In the genomic region with DNA sequence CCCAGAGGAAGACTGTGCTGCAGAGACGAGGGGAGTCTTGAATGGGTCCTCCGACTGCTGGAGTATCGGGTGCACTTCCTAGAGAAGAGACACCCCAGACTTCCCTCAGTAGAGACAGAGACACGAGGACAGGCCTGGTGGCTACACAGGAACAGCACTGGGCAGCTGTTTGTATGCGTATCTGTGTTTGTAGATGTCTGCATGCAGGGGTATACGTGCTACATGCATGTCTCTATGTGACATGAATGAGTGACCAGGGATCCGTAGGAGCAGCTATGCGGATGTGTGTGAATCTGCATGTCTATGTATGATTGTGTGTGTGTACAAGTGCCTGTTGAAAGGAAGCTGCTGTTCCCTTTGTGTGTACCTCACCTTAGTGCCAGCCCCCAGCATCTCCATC, we compare ENCODE assay signal across 24 cellular contexts. TPM values are rescaled to one million over a fixed set of nuclear protein-coding genes. Genes with fewer than 3 reads are reported as not detected.
DNase-seq lines count a peak whose midpoint lies in the region; ATAC-seq and TF ChIP-seq lines count a peak whose summit lies in the region.
"Had no signal": no experiment of that assay in that cellular context is flagged by ENCODE, and none has a peak within 500 bp of the region (broad histone marks: within the 10 kb centered on the region; RNA-seq: fewer than 3 reads in every experiment).

No MANE protein-coding gene starts in this region.

- H3K9ac ChIP-seq in mesenchymal stem cell (ENCODE audit: low read length): no peak overlapping the region
- no peak overlapping the region for H3K9ac ChIP-seq in parathyroid adenoma
- H3K9ac ChIP-seq: BLaER1 treated with 17β-estradiol and CSF1 and Interleukin-3, amounts not matched to agents 10 nM and 100 nM had no signal

- H3K79me1 ChIP-seq in mesenchymal stem cell (replicated peaks; ENCODE audit: low read length, poor library complexity, severe bottlenecking): no peaks in the 10 kb centered on the region

- H3K14ac ChIP-seq in mesenchymal stem cell (ENCODE audit: low read length in 2 of 2): no peak overlapping the region

- H4K91ac ChIP-seq in mesenchymal stem cell (ENCODE audit: low read length): no peak overlapping the region

- H2BK5ac ChIP-seq in mesenchymal stem cell (ENCODE audit: low read depth, low read length, poor library complexity, severe bottlenecking): no peak overlapping the region

- H2BK120ac ChIP-seq in mesenchymal stem cell (ENCODE audit: low read depth, low read length): no peak overlapping the region

- intact Hi-C loops in right cardiac atrium (cut with DNase I): no loop called here

- H3K27ac ChIP-seq in cardiac muscle cell: peak overlapping the region; percentile 5
- H3K27ac ChIP-seq in right cardiac atrium (ENCODE audit: low read length): no peak overlapping the region
- no peak overlapping the region for H3K27ac ChIP-seq in mesenchymal stem cell (ENCODE audit: low read length, poor library complexity, severe bottlenecking)
- H3K27ac ChIP-seq in parathyroid adenoma: peak overlapping the region; percentile 72
- H3K27ac ChIP-seq: BLaER1 treated with 17β-estradiol and CSF1 and Interleukin-3, amounts not matched to agents 10 nM and 100 nM; HL-60 had no signal

- no peak overlapping the region for H3K4ac ChIP-seq in mesenchymal stem cell (ENCODE audit: low read depth in 1 of 2, low read length in 2 of 2)

- DNase-seq in cardiac muscle cell (ENCODE audit: low read depth in 1 of 2, low spot score in 1 of 2) (no peak), right cardiac atrium (no peak), mesenchymal stem cell (no peak), NCI-H1417 treated with DMSO at 0.1 percent for 48 hours (lab: John Stamatoyannopoulos, UW) (no peak), NCI-H69 (lab: John Stamatoyannopoulos, UW) (no peak), cerebellar nuclear complex (lab: John Stamatoyannopoulos, UW) (no peak)
- no peak for DNase-seq in activated T-cell treated with anti-CD3 and anti-CD28 coated beads, Interleukin-2, amount 50 U/mL, for 48 hours
- DNase-seq: 8988T; Caco-2; CD4-positive, alpha-beta memory T cell; HCEC 1CT; MM.1S; NCI-H1092; NCI-H2029 treated with DMSO at 0.1 percent for 48 hours; NCI-H2171; NCI-H345 had no signal

- no peaks in the 10 kb centered on the region for H3K79me2 ChIP-seq in parathyroid adenoma

- no peaks in the 10 kb centered on the region for H3K36me3 ChIP-seq in cardiac muscle cell
- H3K36me3 ChIP-seq in mesenchymal stem cell (ENCODE audit: control insufficient read depth in 1 of 2, insufficient read depth in 2 of 2, low read depth in 1 of 2, low read length in 2 of 2): no peaks in the 10 kb centered on the region
- no peaks in the 10 kb centered on the region for H3K36me3 ChIP-seq in parathyroid adenoma (ENCODE audit: control insufficient read depth, insufficient read depth, low read length)
- H3K36me3 ChIP-seq: BLaER1 treated with 17β-estradiol and CSF1 and Interleukin-3, amounts not matched to agents 10 nM and 100 nM had no signal

- peak overlapping the region; percentile 7 for H4K8ac ChIP-seq in mesenchymal stem cell (ENCODE audit: low read length)

- H3K27me3 ChIP-seq in cardiac muscle cell (no peaks in the 10 kb centered on the region), right cardiac atrium (ENCODE audit: control insufficient read depth, insufficient read depth) (no peaks in the 10 kb centered on the region), mesenchymal stem cell (ENCODE audit: control insufficient read depth in 1 of 2, insufficient read depth in 1 of 2, low read length in 2 of 2) (peaks cover 20 to 86% of the 10 kb centered on the region in 2 experiments), parathyroid adenoma (ENCODE audit: control insufficient read depth, insufficient read depth, low read length) (no peaks in the 10 kb centered on the region)

- H3K18ac ChIP-seq in mesenchymal stem cell (ENCODE audit: low read depth in 1 of 2, low read length in 2 of 2): no peak overlapping the region

- 85% methylated on average over 8 of the region's 8 CpGs for WGBS in right cardiac atrium
- WGBS in mesenchymal stem cell: 81% methylated on average over 8 of the region's 8 CpGs

- no peak for ATAC-seq in right cardiac atrium
- ATAC-seq: GM23338, HepG2, K562, Right ventricle myocardium inferior had no signal

- no peak overlapping the region for H2AFZ ChIP-seq in mesenchymal stem cell (ENCODE audit: low read depth, low read length)
- H2AFZ ChIP-seq in parathyroid adenoma: no peak overlapping the region
- H2AFZ ChIP-seq: GM23338 had no signal

- TF ChIP-seq CTCF in cardiac muscle cell (IDR thresholded peaks at IDR 0.05; ENCODE audit: low read depth, low read length) (no peak), parathyroid adenoma (IDR thresholded peaks at IDR 0.05) (no peak)

- H3K4me3 ChIP-seq in cardiac muscle cell (no peak overlapping the region), right cardiac atrium (ENCODE audit: low read length) (no peak overlapping the region), mesenchymal stem cell (ENCODE audit: insufficient read depth in 1 of 2, low read depth in 1 of 2, low read length in 2 of 2) (no peak overlapping the region), parathyroid adenoma (ENCODE audit: low read depth, low read length) (no peak overlapping the region)
- H3K4me3 ChIP-seq: BLaER1 treated with 17β-estradiol and CSF1 and Interleukin-3, amounts not matched to agents 10 nM and 100 nM; GM23338; K562 had no signal

- no peaks in the 10 kb centered on the region for H3K9me3 ChIP-seq in cardiac muscle cell (ENCODE audit: low read depth)
- H3K9me3 ChIP-seq in right cardiac atrium (ENCODE audit: control insufficient read depth, low read length): no peaks in the 10 kb centered on the region
- H3K9me3 ChIP-seq in mesenchymal stem cell (ENCODE audit: control insufficient read depth, low read length): peaks cover 7% of the 10 kb centered on the region
- no peaks in the 10 kb centered on the region for H3K9me3 ChIP-seq in parathyroid adenoma (ENCODE audit: control insufficient read depth, low read length)
- H3K9me3 ChIP-seq: Caco-2 had no signal

- H3K23ac ChIP-seq in mesenchymal stem cell (ENCODE audit: low read length in 2 of 2): no peak overlapping the region

- no peak overlapping the region for H2BK15ac ChIP-seq in mesenchymal stem cell (ENCODE audit: low read depth, poor library complexity, severe bottlenecking)

- no peak overlapping the region for H2BK12ac ChIP-seq in mesenchymal stem cell (ENCODE audit: low read length in 2 of 2)

- no peak overlapping the region for H2AK5ac ChIP-seq in mesenchymal stem cell (ENCODE audit: low read length, severe bottlenecking)

- H3K4me2 ChIP-seq in mesenchymal stem cell (ENCODE audit: low read length, poor library complexity, severe bottlenecking) (no peak overlapping the region), parathyroid adenoma (ENCODE audit: low read length) (no peak overlapping the region)
- H3K4me2 ChIP-seq: BLaER1 treated with 17β-estradiol and CSF1 and Interleukin-3, amounts not matched to agents 10 nM and 100 nM had no signal

- H3K4me1 ChIP-seq in cardiac muscle cell (ENCODE audit: low read depth) (peaks cover 61% of the 10 kb centered on the region), right cardiac atrium (ENCODE audit: control insufficient read depth, insufficient read depth, low read length) (peaks cover 8% of the 10 kb centered on the region), mesenchymal stem cell (ENCODE audit: control insufficient read depth, insufficient read depth, low read depth, low read length) (peaks cover 12% of the 10 kb centered on the region), parathyroid adenoma (peaks cover 17% of the 10 kb centered on the region)
- H3K4me1 ChIP-seq: Caco-2 had no signal

RNA-seq across cellular contexts. Expression of a gene that starts 31.2 kb away (rescaled TPM):
- 23.1 and 29.8 TPM in 2 replicates for total RNA-seq in cardiac muscle cell
- 15.5 and 22.4 TPM in 2 replicates for polyA plus RNA-seq in cardiac muscle cell
- total RNA-seq in right cardiac atrium: 10 to 100 TPM; 14.9 to 66.4 (median 46.0) TPM
- 55.0 TPM for polyA plus RNA-seq in right cardiac atrium
- polyA plus RNA-seq in mesenchymal stem cell (2013, experiment 1 of 2): 0.03 TPM
- 0.01 TPM for polyA plus RNA-seq in mesenchymal stem cell (2013, experiment 2 of 2)
- total RNA-seq: CD4-positive, alpha-beta memory T cell; HepG2; HT-29; K562 had no signal
- polyA plus RNA-seq: CD4-positive, alpha-beta memory T cell; HepG2; K562 had no signal

RNA-seq across cellular contexts. Expression of a gene that starts 35.6 kb away (rescaled TPM):
- total RNA-seq in cardiac muscle cell (3.9 and 7.6 TPM in 2 replicates), right cardiac atrium (1 to 10 TPM in 3 of 4 donors, under 1 TPM in 1; 0.67 to 2.3 (median 1.6) TPM)
- polyA plus RNA-seq in cardiac muscle cell (8.7 and 13.1 TPM in 2 replicates), right cardiac atrium (3.2 TPM)
- 0.43 TPM for polyA plus RNA-seq in mesenchymal stem cell (2013, experiment 1 of 2)
- 0.37 TPM for polyA plus RNA-seq in mesenchymal stem cell (2013, experiment 2 of 2)
- total RNA-seq: CD4-positive, alpha-beta memory T cell had no signal
- polyA plus RNA-seq: K562 had no signal

RNA-seq across cellular contexts. Expression of a gene that starts 53.6 kb away (rescaled TPM):
- total RNA-seq in cardiac muscle cell (68.4 and 71.6 TPM in 2 replicates), right cardiac atrium (10 to 100 TPM; 17.8 to 34.5 (median 31.3) TPM)
- polyA plus RNA-seq in cardiac muscle cell (84.3 and 89.4 TPM in 2 replicates), right cardiac atrium (49.0 TPM)
- polyA plus RNA-seq in mesenchymal stem cell (2013, experiment 1 of 2): 22.9 TPM
- 22.5 TPM for polyA plus RNA-seq in mesenchymal stem cell (2013, experiment 2 of 2)

Comparison
In these comparisons a context has a peak if more than half of its experiments do, and no peak if none do; other contexts are left out.
1. H3K27ac ChIP-seq: peak in cardiac muscle cell (single experiment) and parathyroid adenoma (single experiment); none in right cardiac atrium (single experiment) and mesenchymal stem cell (single experiment).